ENCODE assay signal across 8 cellular contexts in the genomic region with DNA sequence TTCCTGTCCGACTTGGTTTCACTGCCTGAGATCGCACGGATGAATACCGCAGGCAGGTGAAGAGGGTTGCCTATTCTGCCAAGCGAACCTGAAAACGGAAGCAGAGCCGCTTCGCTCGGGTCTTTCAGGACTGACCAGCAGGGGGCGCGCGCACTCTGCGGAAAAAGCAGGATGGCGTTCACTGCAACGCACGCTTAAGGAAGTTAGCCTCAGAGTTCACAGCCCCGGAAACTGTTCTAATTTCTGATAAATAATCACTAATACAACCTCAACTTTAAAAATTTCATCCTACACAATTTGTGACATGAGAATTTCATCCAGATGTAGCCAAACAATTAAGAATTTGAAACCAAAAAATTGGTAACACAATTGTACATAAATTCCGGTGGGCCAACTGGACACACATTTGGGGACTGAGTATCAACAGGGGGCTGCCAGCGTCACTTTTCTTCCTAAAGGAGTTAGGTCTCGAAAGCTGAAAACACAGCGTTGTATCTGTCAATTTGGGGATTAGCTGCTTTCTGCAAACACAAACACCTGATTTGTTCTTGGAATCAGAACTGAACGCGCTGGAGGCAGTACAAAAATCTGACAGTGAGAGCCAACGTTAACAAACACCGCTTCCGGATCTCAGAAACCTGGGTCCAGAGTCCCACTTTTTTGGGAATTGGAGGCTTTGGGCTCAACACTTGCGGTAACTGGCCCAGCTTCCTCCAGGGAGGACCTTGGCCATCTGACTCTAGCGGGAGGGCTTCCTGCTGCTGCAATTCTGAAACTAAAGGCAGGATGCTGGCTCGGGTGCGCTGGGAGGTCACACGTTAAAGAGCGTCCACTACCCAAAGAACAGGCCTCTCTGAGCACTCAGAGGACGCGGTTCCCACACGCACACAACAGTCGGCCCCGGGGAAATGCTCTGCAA. TPM values are rescaled to one million over a fixed set of nuclear protein-coding genes. Genes with fewer than 3 reads are reported as not detected.
DNase-seq lines count a peak whose midpoint lies in the region; ATAC-seq and TF ChIP-seq lines count a peak whose summit lies in the region.

No MANE protein-coding gene starts in this region.

- H3K27me3 Mint-ChIP-seq in immature natural killer cell (ENCODE audit: low read depth in 3 of 3), result peaks cover 2 to 7% (median 6%) of the 10 kb centered on the region in 3 donors

- peak; percentile 85 for TF ChIP-seq CTCF in GM12864 (IDR thresholded peaks at IDR 0.05; ENCODE audit: low read depth, low read length, missing control alignments)
- TF ChIP-seq CTCF in body of pancreas (IDR thresholded peaks at IDR 0.05), result peak; percentile 88 to 98 (median 94)
- peak; percentile 97 for TF ChIP-seq CTCF in smooth muscle cell (IDR thresholded peaks at IDR 0.05; ENCODE audit: borderline replicate concordance, insufficient read depth, poor library complexity, severe bottlenecking)

- H3K27ac Mint-ChIP-seq in immature natural killer cell, result peak overlapping the region; percentile 26 to 54 (median 40)

- H3K27ac ChIP-seq in body of pancreas (peak overlapping the region; percentile 15 to 63 (median 36)), smooth muscle cell (ENCODE audit: low read depth) (peak overlapping the region; percentile 51)

- H3K4me3 ChIP-seq in GM12864 (ENCODE audit: low read depth, low read length) (peak overlapping the region; percentile 13), body of pancreas (no peak overlapping the region), smooth muscle cell (no peak overlapping the region)

- no peak for TF ChIP-seq POLR2A in body of pancreas (IDR thresholded peaks at IDR 0.05)

- peaks cover 18% of the 10 kb centered on the region for H3K4me1 ChIP-seq in body of pancreas
- H3K4me1 ChIP-seq in smooth muscle cell (ENCODE audit: low read depth), result no peaks in the 10 kb centered on the region

- H3K36me3 ChIP-seq in body of pancreas (replicated peaks in 1 of 2; ENCODE audit: insufficient read depth in 1 of 2, low read depth in 2 of 2), result no peaks in the 10 kb centered on the region
- H3K36me3 ChIP-seq in smooth muscle cell (ENCODE audit: low read depth), result no peaks in the 10 kb centered on the region

- no peak overlapping the region for H2AFZ ChIP-seq in smooth muscle cell (ENCODE audit: low read depth)

- WGBS in body of pancreas, 2 donors, result 25 to 29% methylated on average over 29 to 37 of the region's 37 CpGs
- 43% methylated on average over 37 of the region's 37 CpGs for WGBS in smooth muscle cell (ENCODE audit: low lambda C conversion rate)

- peak overlapping the region; percentile 77 for H3K4me2 ChIP-seq in smooth muscle cell

- no peaks in the 10 kb centered on the region for H3K9me3 Mint-ChIP-seq in immature natural killer cell

- H4K20me1 ChIP-seq in smooth muscle cell (ENCODE audit: low read depth), result peaks cover 100% of the 10 kb centered on the region

- H3K4me1 Mint-ChIP-seq in immature natural killer cell, result peaks cover 10 to 14% of the 10 kb centered on the region in 2 donors

- peaks cover 100% of the 10 kb centered on the region for H3K79me2 ChIP-seq in smooth muscle cell (ENCODE audit: low read depth)

- peak; percentile 56 for ATAC-seq in HG02610 (IDR thresholded peaks at IDR 0.05; ENCODE audit: unreplicated experiment)
- peak; percentile 92 for ATAC-seq in body of pancreas
- no peak for ATAC-seq in HG02840 (IDR thresholded peaks at IDR 0.05; ENCODE audit: low FRiP score, unreplicated experiment)

- DNase-seq in GM12864 (ENCODE audit: low read depth) (peak; percentile 51), NCI-H2029 (lab: John Stamatoyannopoulos, UW) (peak; percentile 95), UCSD-AML1 (lab: John Stamatoyannopoulos, UW; ENCODE audit: unreplicated experiment) (peak; percentile 83), body of pancreas (peak; percentile 88 to 91 (median 89)), immature natural killer cell (peak; percentile 71 to 79 (median 74)), smooth muscle cell (lab: John Stamatoyannopoulos, UW; ENCODE audit: unreplicated experiment) (peak; percentile 48)

- H3K9ac ChIP-seq in smooth muscle cell (ENCODE audit: low read depth), result no peak overlapping the region

- H3K9me3 ChIP-seq in body of pancreas (no peaks in the 10 kb centered on the region), smooth muscle cell (replicated peaks; ENCODE audit: low read depth) (no peaks in the 10 kb centered on the region)

- H3K4me3 Mint-ChIP-seq in immature natural killer cell, result peak overlapping the region; percentile 40 to 79 (median 65)

- peaks cover 8% of the 10 kb centered on the region for H3F3A ChIP-seq in smooth muscle cell (ENCODE audit: low read depth)

- intact Hi-C loops in body of pancreas (cut with DNase I), result loop anchor here (5.0 kb wide), 1 partner anchor 250 kb away; no protein-coding TSS in a partner anchor

- H3K36me3 Mint-ChIP-seq in immature natural killer cell, result no peaks in the 10 kb centered on the region

- H3K27me3 ChIP-seq in body of pancreas, result no peaks in the 10 kb centered on the region
- H3K27me3 ChIP-seq in smooth muscle cell (ENCODE audit: low read depth), result no peaks in the 10 kb centered on the region

RNA-seq across cellular contexts. Expression of a gene that starts 8.8 kb away (rescaled TPM):
- 10 to 100 TPM; 30.9 to 35.6 TPM for total RNA-seq in body of pancreas
- polyA plus RNA-seq in immature natural killer cell, result not detected
- total RNA-seq in smooth muscle cell, result 44.0 and 49.1 TPM in 2 replicates
- polyA plus RNA-seq in smooth muscle cell, result 72.7 and 78.6 TPM in 2 replicates
